In genomic region chr6:167565884-167566491, GRCh38 we compare ENCODE assay signal across 1 cellular context.
TF ChIP-seq lines count a peak whose summit lies in the region.

No MANE protein-coding gene starts in this region.

TF ChIP-seq in GM23338, 12 proteins besides CTCF, POLR2A, EP300 and RAD21 (continued from another document):
- no peak for TF ChIP-seq ZNF462 (CRISPR knock-in tag; IDR thresholded peaks at IDR 0.05)
